ENCODE assay signal across 19 cellular contexts in genomic region chr17:49399995-49400394, GRCh38.
"Had no signal": no experiment of that assay in that cellular context is flagged by ENCODE, and none has a peak within 500 bp of the region (broad histone marks: within the 10 kb centered on the region; RNA-seq: fewer than 3 reads in every experiment).

No MANE protein-coding gene starts in this region.

- H3K4me3 ChIP-seq: coronary artery, esophagus muscularis mucosa, left ventricle myocardium inferior, tibial nerve, uterus had no signal

- H3K27ac ChIP-seq: coronary artery, esophagus muscularis mucosa, left ventricle myocardium inferior, parathyroid adenoma, uterus had no signal

- DNase-seq: activated CD4-positive, alpha-beta T cell treated with anti-CD3 and anti-CD28 coated beads, Interleukin-2, amount 50 U/mL, for 1 hour; activated CD4-positive, CD25-positive, alpha-beta regulatory T cell treated with anti-CD3 and anti-CD28 coated beads, Interleukin-2, amount 50 U/mL, for 72 hours; activated CD8-positive, alpha-beta memory T cell treated with anti-CD3 and anti-CD28 coated beads for 24 hours; activated CD8-positive, alpha-beta memory T cell treated with anti-CD3 and anti-CD28 coated beads, Interleukin-2, amount 50 U/mL, for 48 hours; amygdala; caudate nucleus; immature natural killer cell; kidney glomerular epithelial cell; left ventricle myocardium inferior; stimulated activated CD4-positive, alpha-beta T cell treated with anti-CD3 and anti-CD28 coated beads, Interleukin-12 subunit alpha, Interleukin-12 subunit beta, amount 100 ng/mL, for 4 hours; stimulated activated CD4-positive, alpha-beta T cell treated with anti-CD3 and anti-CD28 coated beads, Interleukin-1b, Interleukin-23, amount 100 ng/mL, for 48 hours; stimulated activated CD8-positive, alpha-beta memory T cell treated with anti-CD3 and anti-CD28 coated beads, Interleukin-4, amount 100 ng/mL, for 48 hours; stimulated activated naive CD4-positive, alpha-beta T cell treated with Interleukin-2 at 50 U/mL for 16 hours; uterus had no signal

- H3K27me3 ChIP-seq: esophagus muscularis mucosa, tibial nerve, uterus had no signal

- H3K27ac Mint-ChIP-seq: activated naive CD8-positive, alpha-beta T cell had no signal

- H3K36me3 ChIP-seq: uterus had no signal

- H3K27me3 Mint-ChIP-seq: activated naive CD8-positive, alpha-beta T cell had no signal

- H2AFZ ChIP-seq: parathyroid adenoma had no signal

- H3K4me3 Mint-ChIP-seq: activated naive CD8-positive, alpha-beta T cell; immature natural killer cell had no signal

- H3K4me1 ChIP-seq: left ventricle myocardium inferior, parathyroid adenoma, uterus had no signal

- H3K9ac ChIP-seq: parathyroid adenoma had no signal

- H3K9me3 ChIP-seq: esophagus muscularis mucosa, left ventricle myocardium inferior, tibial nerve, uterus had no signal

- H3K79me2 ChIP-seq: parathyroid adenoma had no signal

- H3K9me3 Mint-ChIP-seq: immature natural killer cell had no signal
